ENCODE assay signal across 15 cellular contexts in genomic region chr9:4713849-4714248, GRCh38. TPM values are rescaled to one million over a fixed set of nuclear protein-coding genes. Genes with fewer than 3 reads are reported as not detected.
DNase-seq lines count a peak whose midpoint lies in the region; ATAC-seq, FAIRE-seq and TF ChIP-seq lines count a peak whose summit lies in the region.
"Had no signal": no experiment of that assay in that cellular context is flagged by ENCODE, and none has a peak within 500 bp of the region (broad histone marks: within the 10 kb centered on the region; RNA-seq: fewer than 3 reads in every experiment).

No MANE protein-coding gene starts in this region.

- no peak for TF ChIP-seq CTCF in upper lobe of right lung (IDR thresholded peaks at IDR 0.05)

- H3K27ac ChIP-seq in upper lobe of right lung (no peak overlapping the region), Karpas-422 (ENCODE audit: low read length) (no peak overlapping the region)
- H3K27ac ChIP-seq: testis had no signal

- H3K36me3 Mint-ChIP-seq in activated naive CD4-positive, alpha-beta T cell treated with anti-CD3 and anti-CD28 coated beads, Interleukin-2, amount 50 U/mL, for 24 hours: peaks cover 4% of the 10 kb centered on the region
- peaks cover 38% of the 10 kb centered on the region for H3K36me3 Mint-ChIP-seq in activated naive CD8-positive, alpha-beta T cell treated with anti-CD3 and anti-CD28 coated beads, Interleukin-2, amount 10 ng/mL, durations not matched to agents 7 days and 5 days
- H3K36me3 Mint-ChIP-seq in T-helper 2 cell treated with Interferon-gamma antibody and Interleukin-4, amounts not matched to agents 5 μg/mL and 100 μg/mL, for 36 hours (ENCODE audit: low read depth): peaks cover 48% of the 10 kb centered on the region

- no peaks in the 10 kb centered on the region for H4K20me1 ChIP-seq in Karpas-422 (ENCODE audit: insufficient read depth, low read depth, low read length)

- H3K4me3 Mint-ChIP-seq in activated naive CD4-positive, alpha-beta T cell treated with anti-CD3 and anti-CD28 coated beads, Interleukin-2, amount 50 U/mL, for 24 hours: no peak overlapping the region
- H3K4me3 Mint-ChIP-seq in activated naive CD8-positive, alpha-beta T cell treated with anti-CD3 and anti-CD28 coated beads, Interleukin-2, amount 10 ng/mL, durations not matched to agents 7 days and 5 days: no peak overlapping the region
- H3K4me3 Mint-ChIP-seq in T-helper 2 cell treated with Interferon-gamma antibody and Interleukin-4, amounts not matched to agents 5 μg/mL and 100 μg/mL, for 36 hours: no peak overlapping the region
- H3K4me3 Mint-ChIP-seq: brain had no signal

- peak; percentile 91 for FAIRE-seq in islet of Langerhans (lab: Jason Lieb, UNC)

- no peaks in the 10 kb centered on the region for H3K9me2 ChIP-seq in Karpas-422 (replicated peaks; ENCODE audit: insufficient read depth, low read length)

- H3K27me3 Mint-ChIP-seq in activated naive CD4-positive, alpha-beta T cell treated with anti-CD3 and anti-CD28 coated beads, Interleukin-2, amount 50 U/mL, for 24 hours: no peaks in the 10 kb centered on the region
- no peaks in the 10 kb centered on the region for H3K27me3 Mint-ChIP-seq in activated naive CD8-positive, alpha-beta T cell treated with anti-CD3 and anti-CD28 coated beads, Interleukin-2, amount 10 ng/mL, durations not matched to agents 7 days and 5 days
- no peaks in the 10 kb centered on the region for H3K27me3 Mint-ChIP-seq in T-helper 2 cell treated with Interferon-gamma antibody and Interleukin-4, amounts not matched to agents 5 μg/mL and 100 μg/mL, for 36 hours (ENCODE audit: low read depth)
- H3K27me3 Mint-ChIP-seq: brain had no signal

- POLR2A ChIA-PET in activated naive CD8-positive, alpha-beta T cell treated with anti-CD3 and anti-CD28 coated beads, Interleukin-2, amount 10 ng/mL, durations not matched to agents 7 days and 5 days (lab: Charles Lee): no interaction called here

- no peak overlapping the region for H3K4me3 ChIP-seq in upper lobe of right lung
- H3K4me3 ChIP-seq in Karpas-422 (ENCODE audit: low read length): no peak overlapping the region
- H3K4me3 ChIP-seq: smooth muscle cell, testis had no signal

- no peak for DNase-seq in activated naive CD4-positive, alpha-beta T cell (lab: John Stamatoyannopoulos, UW)
- DNase-seq in activated naive CD8-positive, alpha-beta T cell treated with anti-CD3 and anti-CD28 coated beads, Interleukin-2, amount 10 ng/mL, durations not matched to agents 7 days and 5 days: no peak
- DNase-seq in upper lobe of right lung (no peak), Karpas-422 (no peak)
- DNase-seq in T-helper 2 cell treated with Interferon-gamma antibody and Interleukin-4, amounts not matched to agents 5 μg/mL and 100 μg/mL, for 36 hours (ENCODE audit: low spot score): no peak
- DNase-seq: DMS 273 treated with DMSO at 0.1 percent for 48 hours, NCI-H510A treated with DMSO at 0.1 percent for 48 hours, PC-3, testis had no signal

- no peaks in the 10 kb centered on the region for H3K9me3 ChIP-seq in upper lobe of right lung
- H3K9me3 ChIP-seq in Karpas-422 (ENCODE audit: low read length): peaks cover 4% of the 10 kb centered on the region
- H3K9me3 ChIP-seq: testis had no signal

- no peak overlapping the region for H3K4me2 ChIP-seq in Karpas-422 (ENCODE audit: low read depth, low read length, poor library complexity, severe bottlenecking)
- H3K4me2 ChIP-seq: smooth muscle cell had no signal

- ATAC-seq in activated naive CD8-positive, alpha-beta T cell treated with anti-CD3 and anti-CD28 coated beads, Interleukin-2, amount 10 ng/mL, durations not matched to agents 7 days and 5 days (ENCODE audit: low read depth): no peak
- peak; percentile 57 for ATAC-seq in upper lobe of right lung
- ATAC-seq in GM21528 (IDR thresholded peaks at IDR 0.05; ENCODE audit: low FRiP score, unreplicated experiment): no peak
- ATAC-seq: activated CD4-positive, CD25-positive, alpha-beta regulatory T cell treated with anti-CD3 and anti-CD28 coated beads, Interleukin-2, amount 50 U/mL, for 24 hours; PC-3 had no signal

- H3K9me3 Mint-ChIP-seq in activated naive CD4-positive, alpha-beta T cell treated with anti-CD3 and anti-CD28 coated beads, Interleukin-2, amount 50 U/mL, for 24 hours: no peaks in the 10 kb centered on the region
- peaks cover 4% of the 10 kb centered on the region for H3K9me3 Mint-ChIP-seq in activated naive CD8-positive, alpha-beta T cell treated with anti-CD3 and anti-CD28 coated beads, Interleukin-2, amount 10 ng/mL, durations not matched to agents 7 days and 5 days
- peaks cover 6% of the 10 kb centered on the region for H3K9me3 Mint-ChIP-seq in T-helper 2 cell treated with Interferon-gamma antibody and Interleukin-4, amounts not matched to agents 5 μg/mL and 100 μg/mL, for 36 hours

- H3K79me2 ChIP-seq in Karpas-422 (ENCODE audit: low read length): peaks cover 28% of the 10 kb centered on the region

- no peak overlapping the region for H2AFZ ChIP-seq in Karpas-422 (ENCODE audit: low read length)

- H3K4me1 Mint-ChIP-seq in activated naive CD4-positive, alpha-beta T cell treated with anti-CD3 and anti-CD28 coated beads, Interleukin-2, amount 50 U/mL, for 24 hours: peaks cover 13% of the 10 kb centered on the region
- H3K4me1 Mint-ChIP-seq in activated naive CD8-positive, alpha-beta T cell treated with anti-CD3 and anti-CD28 coated beads, Interleukin-2, amount 10 ng/mL, durations not matched to agents 7 days and 5 days: no peaks in the 10 kb centered on the region
- no peaks in the 10 kb centered on the region for H3K4me1 Mint-ChIP-seq in T-helper 2 cell treated with Interferon-gamma antibody and Interleukin-4, amounts not matched to agents 5 μg/mL and 100 μg/mL, for 36 hours (ENCODE audit: low read depth)
- H3K4me1 Mint-ChIP-seq: brain had no signal

- H3K27me3 ChIP-seq in upper lobe of right lung (no peaks in the 10 kb centered on the region), Karpas-422 (ENCODE audit: low read length) (no peaks in the 10 kb centered on the region)
- H3K27me3 ChIP-seq: testis had no signal

- H3K36me3 ChIP-seq in upper lobe of right lung: peaks cover 75% of the 10 kb centered on the region
- H3K36me3 ChIP-seq in Karpas-422 (ENCODE audit: insufficient read depth, low read length): peaks cover 72% of the 10 kb centered on the region

- intact Hi-C loops in upper lobe of right lung (cut with DNase I): no loop called here

- no peak overlapping the region for H3K9ac ChIP-seq in Karpas-422 (ENCODE audit: low read length)

- H3K27ac Mint-ChIP-seq in activated naive CD4-positive, alpha-beta T cell treated with anti-CD3 and anti-CD28 coated beads, Interleukin-2, amount 50 U/mL, for 24 hours: peak overlapping the region; percentile 57
- H3K27ac Mint-ChIP-seq in activated naive CD8-positive, alpha-beta T cell treated with anti-CD3 and anti-CD28 coated beads, Interleukin-2, amount 10 ng/mL, durations not matched to agents 7 days and 5 days: peak overlapping the region; percentile 1
- H3K27ac Mint-ChIP-seq in T-helper 2 cell treated with Interferon-gamma antibody and Interleukin-4, amounts not matched to agents 5 μg/mL and 100 μg/mL, for 36 hours: no peak overlapping the region

- H3K4me1 ChIP-seq in upper lobe of right lung (no peaks in the 10 kb centered on the region), Karpas-422 (ENCODE audit: low read length) (no peaks in the 10 kb centered on the region)
- H3K4me1 ChIP-seq: testis had no signal

RNA-seq across cellular contexts. Expression of gene AK3, which starts 27.2 kb away (rescaled TPM):
- total RNA-seq in activated naive CD8-positive, alpha-beta T cell treated with anti-CD3 and anti-CD28 coated beads, Interleukin-2, amount 10 ng/mL, durations not matched to agents 7 days and 5 days: 10 to 100 TPM; 40.1 to 41.7 TPM
- 44.2 TPM for total RNA-seq in upper lobe of right lung
- 49.8 and 67.3 TPM in 2 replicates for total RNA-seq in Karpas-422 (2014; rRNA removed; shearing (Covaris generic); ENCODE audit: low replicate concordance)

RNA-seq across cellular contexts. Expression of gene CDC37L1, which starts 34.5 kb away (rescaled TPM):
- total RNA-seq in activated naive CD8-positive, alpha-beta T cell treated with anti-CD3 and anti-CD28 coated beads, Interleukin-2, amount 10 ng/mL, durations not matched to agents 7 days and 5 days: 10 to 100 TPM; 14.4 to 14.6 TPM
- total RNA-seq in upper lobe of right lung: 23.6 TPM
- 12.0 and 17.9 TPM in 2 replicates for total RNA-seq in Karpas-422 (2014; rRNA removed; shearing (Covaris generic); ENCODE audit: low replicate concordance)

RNA-seq across cellular contexts. Expression of gene SPATA6L, which starts 47.6 kb away (rescaled TPM):
- 1 to 10 TPM in 1 of 2 experiments, under 1 TPM in 1; 0.72 to 1.0 TPM for total RNA-seq in activated naive CD8-positive, alpha-beta T cell treated with anti-CD3 and anti-CD28 coated beads, Interleukin-2, amount 10 ng/mL, durations not matched to agents 7 days and 5 days
- 12.6 TPM for total RNA-seq in upper lobe of right lung
- total RNA-seq in Karpas-422 (2014; rRNA removed; shearing (Covaris generic); ENCODE audit: low replicate concordance): 0.22 and 0.69 TPM in 2 replicates
- total RNA-seq: PC-3 had no signal

RNA-seq across cellular contexts. Expression of gene PLPP6, which starts 51.8 kb away (rescaled TPM):
- 10 to 100 TPM; 11.8 to 12.4 TPM for total RNA-seq in activated naive CD8-positive, alpha-beta T cell treated with anti-CD3 and anti-CD28 coated beads, Interleukin-2, amount 10 ng/mL, durations not matched to agents 7 days and 5 days
- total RNA-seq in upper lobe of right lung: 5.5 TPM
- total RNA-seq in Karpas-422 (2014; rRNA removed; shearing (Covaris generic); ENCODE audit: low replicate concordance): 8.9 and 13.1 TPM in 2 replicates
